Comparison of ENCODE assay signal across 1 cellular context in genomic region chr1:173016409-173016808, GRCh38.
TF ChIP-seq lines count a peak whose summit lies in the region.

No MANE protein-coding gene starts in this region.

TF ChIP-seq in SK-N-SH, 30 proteins besides CTCF, POLR2A, EP300 and RAD21 (continued from another document):
- TF ChIP-seq RXRA (IDR thresholded peaks at IDR 0.05; ENCODE audit: borderline replicate concordance, low read depth) = no peak
- TF ChIP-seq GATA2 (CRISPR knock-in tag; IDR thresholded peaks at IDR 0.05) = no peak
- TF ChIP-seq, protein P1, sequence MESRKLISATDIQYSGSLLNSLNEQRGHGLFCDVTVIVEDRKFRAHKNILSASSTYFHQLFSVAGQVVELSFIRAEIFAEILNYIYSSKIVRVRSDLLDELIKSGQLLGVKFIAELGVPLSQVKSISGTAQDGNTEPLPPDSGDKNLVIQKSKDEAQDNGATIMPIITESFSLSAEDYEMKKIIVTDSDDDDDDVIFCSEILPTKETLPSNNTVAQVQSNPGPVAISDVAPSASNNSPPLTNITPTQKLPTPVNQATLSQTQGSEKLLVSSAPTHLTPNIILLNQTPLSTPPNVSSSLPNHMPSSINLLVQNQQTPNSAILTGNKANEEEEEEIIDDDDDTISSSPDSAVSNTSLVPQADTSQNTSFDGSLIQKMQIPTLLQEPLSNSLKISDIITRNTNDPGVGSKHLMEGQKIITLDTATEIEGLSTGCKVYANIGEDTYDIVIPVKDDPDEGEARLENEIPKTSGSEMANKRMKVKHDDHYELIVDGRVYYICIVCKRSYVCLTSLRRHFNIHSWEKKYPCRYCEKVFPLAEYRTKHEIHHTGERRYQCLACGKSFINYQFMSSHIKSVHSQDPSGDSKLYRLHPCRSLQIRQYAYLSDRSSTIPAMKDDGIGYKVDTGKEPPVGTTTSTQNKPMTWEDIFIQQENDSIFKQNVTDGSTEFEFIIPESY (IDR thresholded peaks at IDR 0.05; ENCODE audit: borderline replicate concordance, low read depth) = no peak
- TF ChIP-seq TCF12 (IDR thresholded peaks at IDR 0.05) = peak; percentile 47
- TF ChIP-seq POLR2AphosphoS5 (IDR thresholded peaks at IDR 0.05; ENCODE audit: low read depth, low read length) = no peak
- TF ChIP-seq FOXM1 (IDR thresholded peaks at IDR 0.05; ENCODE audit: low read depth) = no peak
- no peak for TF ChIP-seq CHD2 (IDR thresholded peaks at IDR 0.05; ENCODE audit: low read length, partially characterized antibody)
- no peak for TF ChIP-seq RCOR1 (IDR thresholded peaks at IDR 0.05; ENCODE audit: low read length)
- TF ChIP-seq REST (IDR thresholded peaks at IDR 0.05; ENCODE audit: low read depth, low read length) = no peak
- TF ChIP-seq, protein P2, sequence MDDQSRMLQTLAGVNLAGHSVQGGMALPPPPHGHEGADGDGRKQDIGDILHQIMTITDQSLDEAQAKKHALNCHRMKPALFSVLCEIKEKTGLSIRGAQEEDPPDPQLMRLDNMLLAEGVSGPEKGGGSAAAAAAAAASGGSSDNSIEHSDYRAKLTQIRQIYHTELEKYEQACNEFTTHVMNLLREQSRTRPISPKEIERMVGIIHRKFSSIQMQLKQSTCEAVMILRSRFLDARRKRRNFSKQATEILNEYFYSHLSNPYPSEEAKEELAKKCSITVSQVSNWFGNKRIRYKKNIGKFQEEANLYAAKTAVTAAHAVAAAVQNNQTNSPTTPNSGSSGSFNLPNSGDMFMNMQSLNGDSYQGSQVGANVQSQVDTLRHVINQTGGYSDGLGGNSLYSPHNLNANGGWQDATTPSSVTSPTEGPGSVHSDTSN (IDR thresholded peaks at IDR 0.05) = peak; percentile 70
- 0 out of 2 replicates have a peak, but pooled peaks have one; percentile 4 for TF ChIP-seq FOSL2 (IDR thresholded peaks at IDR 0.05; ENCODE audit: borderline replicate concordance, low read depth)
- TF ChIP-seq USF1 (IDR thresholded peaks at IDR 0.05; ENCODE audit: borderline replicate concordance, low read depth) = no peak
- TF ChIP-seq TAF1 (IDR thresholded peaks at IDR 0.05; ENCODE audit: borderline replicate concordance, low read depth, low read length) = no peak
- TF ChIP-seq GABPA (IDR thresholded peaks at IDR 0.05; ENCODE audit: low read depth) = no peak
- no peak for TF ChIP-seq YY1 (IDR thresholded peaks at IDR 0.05; ENCODE audit: low read depth)
